ENCODE assay signal across 8 cellular contexts in genomic region chr4:56388311-56388710, GRCh38. TPM values are rescaled to one million over a fixed set of nuclear protein-coding genes. Genes with fewer than 3 reads are reported as not detected.
A peak's percentile ranks its signal among the peaks of the same experiment; 100 is the strongest.
DNase-seq lines count a peak whose midpoint lies in the region; ATAC-seq and TF ChIP-seq lines count a peak whose summit lies in the region.

No MANE protein-coding gene starts in this region.

- peaks cover 14 to 15% of the 10 kb centered on the region in 2 donors for H3K36me3 Mint-ChIP-seq in activated naive CD4-positive, alpha-beta T cell treated with anti-CD3 and anti-CD28 coated beads, Interleukin-2, amount 50 U/mL, for 72 hours

- H3K9me3 ChIP-seq in heart right ventricle (no peaks in the 10 kb centered on the region), liver (ENCODE audit: control insufficient read depth in 4 of 4, low read length in 3 of 4) (no peaks in the 10 kb centered on the region), uterus (no peaks in the 10 kb centered on the region)

- H3K27me3 ChIP-seq in heart right ventricle (no peaks in the 10 kb centered on the region), liver (ENCODE audit: control insufficient read depth in 4 of 4, insufficient read depth in 4 of 4, low read length in 3 of 4) (no peaks in the 10 kb centered on the region), uterus (no peaks in the 10 kb centered on the region)

- ATAC-seq in heart right ventricle (no peak), left ventricle myocardium superior (no peak), GM19395 (IDR thresholded peaks at IDR 0.05; ENCODE audit: unreplicated experiment) (no peak)
- ATAC-seq in activated naive CD4-positive, alpha-beta T cell treated with anti-CD3 and anti-CD28 coated beads, Interleukin-2, amount 50 U/mL, for 72 hours = no peak

- peak overlapping the region; percentile 92 to 93 for H3K9ac ChIP-seq in liver (ENCODE audit: low read depth in 1 of 2, low read length in 2 of 2)

- H3K36me3 ChIP-seq in heart right ventricle (peaks cover 0 to 5% (median 0%) of the 10 kb centered on the region in 9 donors), liver (ENCODE audit: control insufficient read depth in 4 of 4, insufficient read depth in 3 of 4, low read depth in 1 of 4, low read length in 3 of 4) (no peaks in the 10 kb centered on the region), uterus (no peaks in the 10 kb centered on the region)

- no peak for TF ChIP-seq RAD21 in liver (IDR thresholded peaks at IDR 0.05)

- no peak for DNase-seq in heart right ventricle
- no peak for DNase-seq in left ventricle myocardium superior
- DNase-seq in activated naive CD4-positive, alpha-beta T cell treated with anti-CD3 and anti-CD28 coated beads, Interleukin-2, amount 50 U/mL, for 72 hours (ENCODE audit: low spot score in 2 of 2) = no peak
- no peak for DNase-seq in uterus
- no peak for DNase-seq in activated gamma-delta T cell (lab: John Stamatoyannopoulos, UW)
- no peak for DNase-seq in superior temporal gyrus (ENCODE audit: extremely low spot score)

- peak overlapping the region in 8 of 10 donors; percentile 89 to 98 (median 96) for H3K27ac ChIP-seq in heart right ventricle
- peak overlapping the region in 1 of 2 donors; percentile 94 for H3K27ac ChIP-seq in liver (ENCODE audit: low read depth in 1 of 2, low read length in 2 of 2)
- H3K27ac ChIP-seq in uterus = peak overlapping the region in 1 of 2 donors; percentile 92

- 23 to 37% methylated on average over 6 of the region's 6 CpGs for WGBS in heart right ventricle, 2 donors
- 27% methylated on average over 6 of the region's 6 CpGs for WGBS in liver

- H3K27ac Mint-ChIP-seq in activated naive CD4-positive, alpha-beta T cell treated with anti-CD3 and anti-CD28 coated beads, Interleukin-2, amount 50 U/mL, for 72 hours = peak overlapping the region; percentile 99 to 100

- H3K4me3 ChIP-seq in heart right ventricle = peak overlapping the region in 9 of 10 donors; percentile 51 to 88 (median 70)
- peak overlapping the region; percentile 58 to 92 (median 67) for H3K4me3 ChIP-seq in liver (ENCODE audit: low read depth in 1 of 3, low read length in 3 of 3)
- H3K4me3 ChIP-seq in uterus = peak overlapping the region; percentile 55 to 79

- H3K9me3 Mint-ChIP-seq in activated naive CD4-positive, alpha-beta T cell treated with anti-CD3 and anti-CD28 coated beads, Interleukin-2, amount 50 U/mL, for 72 hours = no peaks in the 10 kb centered on the region

- intact Hi-C loops in heart right ventricle (cut with DNase I) = loop anchor here in 2 of 10 donors (5.0 kb wide), 1 partner anchor 49 kb away; the partner anchor contains the start of genes PAICS (in 2 of the 2) and PPAT (in 2 of the 2)
- intact Hi-C loops in left ventricle myocardium superior (cut with micrococcal nuclease) = no loop called here
- intact Hi-C loops in uterus (cut with DNase I; ENCODE audit: low total_unique reads) = no loop called here

- TF ChIP-seq POLR2A in uterus (IDR thresholded peaks at IDR 0.05) = no peak

- no peak for TF ChIP-seq CTCF in heart right ventricle (IDR thresholded peaks at IDR 0.05)
- no peak for TF ChIP-seq CTCF in liver (IDR thresholded peaks at IDR 0.05; ENCODE audit: low read depth, low read length, missing input control)
- TF ChIP-seq CTCF in uterus (IDR thresholded peaks at IDR 0.05) = no peak

- peaks cover 4 to 27% (median 18%) of the 10 kb centered on the region in 9 donors for H3K4me1 ChIP-seq in heart right ventricle
- H3K4me1 ChIP-seq in liver (ENCODE audit: control insufficient read depth in 4 of 4, insufficient read depth in 4 of 4, low read length in 3 of 4) = peaks cover 0 to 15% (median 10%) of the 10 kb centered on the region in 4 donors
- H3K4me1 ChIP-seq in uterus = peaks cover 0 to 3% of the 10 kb centered on the region in 2 donors

TF ChIP-seq in liver, 16 proteins besides CTCF, POLR2A, EP300 and RAD21:
- TF ChIP-seq TAF1 (conservative IDR thresholded peaks at IDR 0.05) (no peak), NR2F2 (IDR thresholded peaks at IDR 0.05) (no peak), FOXA2 (IDR thresholded peaks at IDR 0.05) (no peak), MAX (IDR thresholded peaks at IDR 0.05) (no peak), HNF4G (IDR thresholded peaks at IDR 0.05) (no peak), RXRA (IDR thresholded peaks at IDR 0.05) (no peak), FOXA1 (IDR thresholded peaks at IDR 0.05) (no peak), REST (IDR thresholded peaks at IDR 0.05) (no peak), JUND (IDR thresholded peaks at IDR 0.05) (no peak), HNF4A (conservative IDR thresholded peaks at IDR 0.05) (no peak)

RNA-seq across cellular contexts. Expression of gene AASDH, which starts 1.0 kb away (rescaled TPM):
- total RNA-seq in heart right ventricle (1 to 10 TPM; 4.8 to 8.7 (median 6.7) TPM), left ventricle myocardium superior (5.3 TPM), liver (10 to 100 TPM in 1 of 2 donors, 1 to 10 TPM in 1; 8.0 to 10.2 TPM), uterus (10 to 100 TPM; 12.7 to 58.8 (median 26.6) TPM)
- polyA plus RNA-seq in heart right ventricle (1 to 10 TPM; 2.0 to 3.1 TPM), liver (10 to 100 TPM in 1 of 2 donors, 1 to 10 TPM in 1; 2.7 to 13.3 TPM)
- 10 to 100 TPM in 1 of 2 donors, 1 to 10 TPM in 1; 8.8 to 13.8 TPM for total RNA-seq in activated naive CD4-positive, alpha-beta T cell treated with anti-CD3 and anti-CD28 coated beads, Interleukin-2, amount 50 U/mL, for 72 hours

RNA-seq across cellular contexts. Expression of gene PPAT, which starts 47.1 kb away (rescaled TPM):
- total RNA-seq in heart right ventricle (1 to 10 TPM; 1.8 to 5.2 (median 3.1) TPM), left ventricle myocardium superior (5.1 TPM), liver (10 to 100 TPM in 1 of 2 donors, 1 to 10 TPM in 1; 7.6 to 11.0 TPM), uterus (10 to 100 TPM in 1 of 4 donors, 1 to 10 TPM in 3; 1.8 to 29.0 (median 6.9) TPM)
- polyA plus RNA-seq in heart right ventricle (1 to 10 TPM in 1 of 2 donors, under 1 TPM in 1; 0.66 to 2.7 TPM), liver (1 to 10 TPM; 3.7 TPM)
- 10 to 100 TPM; 34.4 to 50.8 TPM for total RNA-seq in activated naive CD4-positive, alpha-beta T cell treated with anti-CD3 and anti-CD28 coated beads, Interleukin-2, amount 50 U/mL, for 72 hours

RNA-seq across cellular contexts. Expression of gene PAICS, which starts 47.7 kb away (rescaled TPM):
- total RNA-seq in heart right ventricle = 10 to 100 TPM; 20.2 to 32.5 (median 24.7) TPM
- polyA plus RNA-seq in heart right ventricle = 10 to 100 TPM; 14.0 to 36.9 TPM
- total RNA-seq in left ventricle myocardium superior = 20.0 TPM
- total RNA-seq in activated naive CD4-positive, alpha-beta T cell treated with anti-CD3 and anti-CD28 coated beads, Interleukin-2, amount 50 U/mL, for 72 hours = 100 to 1,000 TPM; 248 to 387 TPM
- total RNA-seq in liver = 10 to 100 TPM; 34.5 to 50.4 TPM
- polyA plus RNA-seq in liver = 10 to 100 TPM; 46.0 to 47.8 TPM
- total RNA-seq in uterus = 10 to 100 TPM in 3 of 4 donors, 1 to 10 TPM in 1; 9.4 to 42.7 (median 26.4) TPM

Comparison
In these comparisons a context has a peak if more than half of its experiments do, and no peak if none do; other contexts are left out.
1. RNA of gene PAICS, which starts 47.7 kb away (total RNA-seq): 248 to 387 TPM in activated naive CD4-positive, alpha-beta T cell treated with anti-CD3 and anti-CD28 coated beads, Interleukin-2, amount 50 U/mL, for 72 hours; 34.5 to 50.4 TPM in liver, 9.4 to 42.7 TPM in uterus, 20.2 to 32.5 TPM in heart right ventricle and 20.0 TPM in left ventricle myocardium superior (single experiment); every median in the first group is over 4 times any median in the second.
2. Peak in every context shown above with its lines, with median percentiles within 50 percentile points of each other: H3K4me3 ChIP-seq.